ENCODE assay signal across 8 cellular contexts in the genomic region with DNA sequence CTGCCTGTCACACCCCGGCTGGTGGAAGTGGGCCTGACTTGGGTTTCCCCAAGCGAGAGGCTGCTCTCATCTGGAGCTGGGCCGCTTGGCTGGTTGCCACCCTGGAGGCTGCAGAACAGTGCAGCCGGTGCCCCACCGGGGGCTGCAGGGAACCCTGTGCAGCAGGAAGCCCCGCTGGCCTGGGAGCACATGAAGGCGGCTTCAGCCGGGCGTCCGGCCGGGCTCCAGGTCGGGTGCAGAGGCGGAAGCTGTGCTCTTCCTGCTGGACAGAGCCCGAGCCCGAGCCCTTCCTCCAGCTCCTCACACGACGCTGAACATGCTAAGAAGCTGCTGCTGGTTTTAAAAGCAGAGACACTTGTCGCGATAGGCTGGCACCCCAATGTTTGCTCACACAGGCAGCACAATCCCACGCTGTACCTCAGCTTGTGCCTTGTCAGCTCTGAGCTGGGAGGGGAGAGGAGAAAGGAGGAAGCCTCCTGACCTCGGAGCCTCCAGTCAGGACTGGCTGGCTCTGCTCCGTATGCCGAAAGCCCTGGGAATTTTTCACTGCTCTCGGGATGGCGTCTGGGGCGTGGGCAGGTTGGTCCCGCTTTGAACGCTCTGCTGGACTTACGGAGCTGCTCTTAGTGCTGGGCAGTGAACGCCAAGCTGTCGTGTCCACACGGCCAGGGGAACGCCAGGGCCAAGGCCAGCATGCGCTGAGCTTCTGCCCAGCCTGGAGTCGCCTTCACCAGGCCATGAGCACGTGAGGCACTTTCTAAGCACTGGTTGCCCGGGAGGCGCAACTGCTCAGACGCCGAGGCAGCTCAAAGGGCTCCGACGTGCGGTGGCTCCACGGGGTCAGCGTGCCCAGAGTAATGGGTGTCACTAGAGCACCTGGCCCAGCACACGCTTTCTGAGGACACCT. TPM values are rescaled to one million over a fixed set of nuclear protein-coding genes. Genes with fewer than 3 reads are reported as not detected.
DNase-seq lines count a peak whose midpoint lies in the region; ATAC-seq and TF ChIP-seq lines count a peak whose summit lies in the region.

No MANE protein-coding gene starts in this region.

- ATAC-seq in GM18873 (IDR thresholded peaks at IDR 0.05; ENCODE audit: low FRiP score, unreplicated experiment) = no peak

- no peaks in the 10 kb centered on the region for H3K27me3 ChIP-seq in SJSA1 (replicated peaks)
- H3K27me3 ChIP-seq in ovary = no peaks in the 10 kb centered on the region

- no peaks in the 10 kb centered on the region for H3K9me3 ChIP-seq in SJSA1 (replicated peaks)
- no peaks in the 10 kb centered on the region for H3K9me3 ChIP-seq in ovary

- H3K4me3 ChIP-seq in SJSA1 (no peak overlapping the region), ovary (no peak overlapping the region)

- TF ChIP-seq POLR2A in ovary (IDR thresholded peaks at IDR 0.05) = no peak

- no peak for TF ChIP-seq EP300 in ovary (IDR thresholded peaks at IDR 0.05)

- H3K36me3 ChIP-seq in SJSA1 (no peaks in the 10 kb centered on the region), ovary (no peaks in the 10 kb centered on the region)

- no peak for TF ChIP-seq CTCF in ovary (IDR thresholded peaks at IDR 0.05)

- DNase-seq in DMS79 (lab: John Stamatoyannopoulos, UW) = peak; percentile 31
- no peak for DNase-seq in SJSA1 (ENCODE audit: low read depth in 1 of 2, low spot score in 2 of 2)
- peak; percentile 78 for DNase-seq in glomerular visceral epithelial cell (ENCODE audit: extremely low spot score)
- peak; percentile 46 to 78 (median 77) for DNase-seq in ovary
- no peak for DNase-seq in OCI-M2 (lab: John Stamatoyannopoulos, UW; ENCODE audit: unreplicated experiment)
- DNase-seq in germinal center (ENCODE audit: low spot score) = no peak
- no peak for DNase-seq in mucosa of gallbladder (ENCODE audit: low spot score)

- peak overlapping the region; percentile 68 for H3K27ac ChIP-seq in SJSA1
- H3K27ac ChIP-seq in ovary = peak overlapping the region; percentile 7 to 58

- H3K4me1 ChIP-seq in SJSA1 (replicated peaks) (peaks cover 29% of the 10 kb centered on the region), ovary (ENCODE audit: insufficient read depth) (peaks cover 14% of the 10 kb centered on the region)

- intact Hi-C loops in ovary (cut with DNase I) = no loop called here

- WGBS in ovary, 3 donors = 16 to 32% (median 23%) methylated on average over 34 to 46 of the region's 46 CpGs

RNA-seq across cellular contexts. Expression of a gene that starts 8.8 kb away (rescaled TPM):
- total RNA-seq in SJSA1 (2014; rRNA removed; shearing (Covaris generic)) = 2.5 and 2.9 TPM in 2 replicates
- 1 to 10 TPM in 6 of 7 donors, under 1 TPM in 1; 0.69 to 4.1 (median 2.1) TPM for total RNA-seq in ovary
- 1 to 10 TPM; 1.3 to 1.8 TPM for polyA plus RNA-seq in ovary
- total RNA-seq in mucosa of gallbladder = 2.0 TPM

RNA-seq across cellular contexts. Expression of a gene that starts 51.3 kb away (rescaled TPM):
- total RNA-seq in SJSA1 (2014; rRNA removed; shearing (Covaris generic)) = 100 and 115 TPM in 2 replicates
- total RNA-seq in ovary = 10 to 100 TPM; 31.2 to 83.0 (median 63.2) TPM
- polyA plus RNA-seq in ovary = 10 to 100 TPM; 20.1 to 49.2 TPM
- total RNA-seq in mucosa of gallbladder = 61.7 TPM

Comparison
In these comparisons a context has a peak if more than half of its experiments do, and no peak if none do; other contexts are left out.
1. DNase-seq: peak in DMS79 (single experiment), glomerular visceral epithelial cell (single experiment) and ovary (5 of 5); none in SJSA1 (0 of 2), OCI-M2 (single experiment), germinal center (single experiment) and mucosa of gallbladder (single experiment).